ENCODE assay signal across 27 cellular contexts in the genomic region with DNA sequence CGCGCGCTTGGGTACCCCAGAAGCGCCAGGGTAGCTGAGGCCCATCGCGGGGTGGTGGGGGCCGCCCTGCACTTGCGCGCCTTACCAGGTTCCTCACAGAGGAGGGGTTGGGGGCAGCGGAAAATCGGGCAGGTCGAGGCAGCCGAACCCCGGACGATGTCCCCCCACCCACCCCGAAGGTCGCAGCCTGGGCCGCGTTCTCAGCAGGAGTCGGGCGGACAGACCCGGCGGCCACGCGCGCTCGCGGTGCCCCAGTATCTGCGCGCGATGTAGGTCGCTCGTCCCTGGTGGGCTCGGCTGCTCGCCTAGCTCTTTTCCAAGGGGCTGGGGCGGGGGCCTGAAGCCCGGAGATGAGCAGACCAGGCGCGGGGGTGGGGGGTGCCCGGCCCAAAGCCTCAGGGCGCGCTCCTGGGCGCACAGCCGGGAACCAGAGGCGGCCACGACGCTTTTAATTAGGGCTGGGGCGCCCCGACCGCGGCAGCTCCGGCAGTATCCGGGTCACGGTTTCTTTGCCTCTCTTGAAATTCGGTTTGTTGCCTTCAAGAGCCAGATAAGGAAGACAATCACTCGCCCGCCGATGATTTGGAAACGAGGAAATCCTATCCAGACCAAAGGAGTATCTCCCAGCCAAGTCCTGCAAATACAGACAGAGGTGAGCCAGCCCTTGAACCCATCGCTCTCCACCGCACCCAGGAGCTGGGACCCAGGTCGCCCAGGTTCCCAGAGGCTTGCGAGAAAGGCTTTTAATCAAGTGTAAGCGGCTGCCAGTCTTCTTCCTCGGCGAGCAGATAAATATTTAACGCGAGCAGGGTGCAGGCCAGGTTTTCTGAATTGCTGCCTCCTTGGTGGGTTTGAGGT. TPM values are rescaled to one million over a fixed set of nuclear protein-coding genes. Genes with fewer than 3 reads are reported as not detected.
DNase-seq lines count a peak whose midpoint lies in the region; ATAC-seq and TF ChIP-seq lines count a peak whose summit lies in the region.
"Had no signal": no experiment of that assay in that cellular context is flagged by ENCODE, and none has a peak within 500 bp of the region (broad histone marks: within the 10 kb centered on the region; RNA-seq: fewer than 3 reads in every experiment).

No MANE protein-coding gene starts in this region.

- H3K4me3 Mint-ChIP-seq in activated CD4-positive, alpha-beta T cell treated with anti-CD3 and anti-CD28 coated beads for 36 hours, result peak overlapping the region; percentile 17
- peak overlapping the region; percentile 19 for H3K4me3 Mint-ChIP-seq in T-helper 17 cell
- H3K4me3 Mint-ChIP-seq: HFFc6, natural killer cell had no signal

- H3K27me3 ChIP-seq in iPS-15b (ENCODE audit: control insufficient read depth, insufficient read depth, low read length), result peaks cover 95% of the 10 kb centered on the region
- H3K27me3 ChIP-seq in spleen (replicated peaks in 1 of 7), result peaks cover 35 to 100% (median 100%) of the 10 kb centered on the region in 7 donors

- intact Hi-C loops in activated CD4-positive, alpha-beta T cell treated with anti-CD3 and anti-CD28 coated beads for 36 hours (cut with DNase I, micrococcal nuclease), result loop anchor here (5.0 to 10.0 kb wide), 4 partner anchors 68 to 925 kb away; no protein-coding TSS in a partner anchor
- intact Hi-C loops in spleen (cut with DNase I; ENCODE audit: low total_unique reads), result no loop called here

- WGBS in spleen, 5 donors, result 11 to 25% (median 13%) methylated on average over 31 to 68 of the region's 68 CpGs

- TF ChIP-seq POLR2A in spleen (IDR thresholded peaks at IDR 0.05), result no peak

- ATAC-seq in activated CD4-positive, alpha-beta T cell treated with anti-CD3 and anti-CD28 coated beads for 36 hours, result no peak
- ATAC-seq in T-helper 17 cell, result no peak
- ATAC-seq: body of pancreas, gastroesophageal sphincter, natural killer cell had no signal

- no peak overlapping the region for H3K27ac Mint-ChIP-seq in activated CD4-positive, alpha-beta T cell treated with anti-CD3 and anti-CD28 coated beads for 36 hours
- H3K27ac Mint-ChIP-seq in T-helper 17 cell, result no peak overlapping the region
- H3K27ac Mint-ChIP-seq: HFFc6, natural killer cell had no signal

- CTCF ChIA-PET in activated CD4-positive, alpha-beta T cell treated with anti-CD3 and anti-CD28 coated beads for 36 hours (lab: Charles Lee), result no interaction called here

- H3K4me3 ChIP-seq in iPS-15b (ENCODE audit: low read depth, low read length), result peak overlapping the region; percentile 41
- peak overlapping the region in 1 of 8 donors; percentile 56 for H3K4me3 ChIP-seq in spleen
- H3K4me3 ChIP-seq: body of pancreas, gastroesophageal sphincter, lung had no signal

- DNase-seq in activated CD4-positive, alpha-beta T cell treated with anti-CD3 and anti-CD28 coated beads for 36 hours, result no peak
- DNase-seq in activated CD4-positive, alpha-beta T cell treated with anti-CD3 and anti-CD28 coated beads, Interleukin-2, amount 50 U/mL, for 4 hours, result no peak
- DNase-seq in T-helper 17 cell (no peak), spleen (peak; percentile 59), NCI-H2171 treated with DMSO at 0.1 percent for 48 hours (lab: John Stamatoyannopoulos, UW) (no peak), NCI-H446 (lab: John Stamatoyannopoulos, UW) (no peak), mesenteric fat pad (ENCODE audit: low spot score) (no peak)
- DNase-seq: activated CD4-positive, alpha-beta T cell treated with anti-CD3 and anti-CD28 coated beads for 1 hour; activated CD8-positive, alpha-beta memory T cell treated with anti-CD3 and anti-CD28 coated beads, Interleukin-2, amount 50 U/mL, for 4 hours; activated naive CD4-positive, alpha-beta T cell treated with anti-CD3 and anti-CD28 coated beads, Interleukin-2, amount 50 U/mL, for 16 hours; body of pancreas; cortex of kidney; DMS79 treated with DMSO at 0.1 percent for 48 hours; HFFc6; MV-4-11; natural killer cell; NCI-H1930; SHP77; stimulated activated naive CD4-positive, alpha-beta T cell treated with Interleukin-2 at 50 U/mL for 16 hours; trophoblast cell had no signal

- H3K9me3 Mint-ChIP-seq in activated CD4-positive, alpha-beta T cell treated with anti-CD3 and anti-CD28 coated beads for 36 hours (ENCODE audit: low read depth), result no peaks in the 10 kb centered on the region
- H3K9me3 Mint-ChIP-seq: natural killer cell had no signal

- H3K4me1 ChIP-seq in iPS-15b (ENCODE audit: control insufficient read depth, insufficient read depth, low read length), result peaks cover 16% of the 10 kb centered on the region
- peaks cover 46 to 88% (median 80%) of the 10 kb centered on the region in 6 donors for H3K4me1 ChIP-seq in spleen

- H3K36me3 ChIP-seq in iPS-15b (ENCODE audit: control insufficient read depth, insufficient read depth, low read length) (no peaks in the 10 kb centered on the region), spleen (no peaks in the 10 kb centered on the region)
- H3K36me3 ChIP-seq: gastroesophageal sphincter had no signal

- no peak for TF ChIP-seq CTCF in spleen (IDR thresholded peaks at IDR 0.05 in 8 of 11, conservative IDR thresholded peaks at IDR 0.05 in 3 of 11)

- H3K27ac ChIP-seq in spleen, result no peak overlapping the region
- H3K27ac ChIP-seq: BLaER1 treated with 17β-estradiol and CSF1 and Interleukin-3, amounts not matched to agents 10 nM and 100 nM; body of pancreas; gastroesophageal sphincter had no signal

- H3K27me3 Mint-ChIP-seq in activated CD4-positive, alpha-beta T cell treated with anti-CD3 and anti-CD28 coated beads for 36 hours, result peaks cover 64% of the 10 kb centered on the region
- peaks cover 71% of the 10 kb centered on the region for H3K27me3 Mint-ChIP-seq in T-helper 17 cell

- peaks cover 43% of the 10 kb centered on the region for H3K4me1 Mint-ChIP-seq in activated CD4-positive, alpha-beta T cell treated with anti-CD3 and anti-CD28 coated beads for 36 hours
- peaks cover 43% of the 10 kb centered on the region for H3K4me1 Mint-ChIP-seq in T-helper 17 cell

- no peaks in the 10 kb centered on the region for H3K36me3 Mint-ChIP-seq in activated CD4-positive, alpha-beta T cell treated with anti-CD3 and anti-CD28 coated beads for 36 hours (ENCODE audit: low read depth)
- H3K36me3 Mint-ChIP-seq in T-helper 17 cell (ENCODE audit: low read depth), result peaks cover 5% of the 10 kb centered on the region
- H3K36me3 Mint-ChIP-seq: natural killer cell had no signal

- no peak overlapping the region for H3K9ac ChIP-seq in iPS-15b (ENCODE audit: low read depth, low read length)
- H3K9ac ChIP-seq: BLaER1 treated with 17β-estradiol and CSF1 and Interleukin-3, amounts not matched to agents 10 nM and 100 nM had no signal

- POLR2A ChIA-PET in activated CD4-positive, alpha-beta T cell treated with anti-CD3 and anti-CD28 coated beads for 36 hours (lab: Charles Lee), result no interaction called here

- H3K9me3 ChIP-seq in T-helper 17 cell (ENCODE audit: control insufficient read depth, low read length, poor library complexity, severe bottlenecking) (no peaks in the 10 kb centered on the region), iPS-15b (ENCODE audit: control insufficient read depth, insufficient read depth, low read length) (no peaks in the 10 kb centered on the region), spleen (peaks cover 0 to 16% (median 0%) of the 10 kb centered on the region in 8 donors)
- H3K9me3 ChIP-seq: body of pancreas, gastroesophageal sphincter had no signal

RNA-seq across cellular contexts. Expression of a gene that starts 4.6 kb away (rescaled TPM):
- under 1 TPM; 0.16 to 0.18 TPM for total RNA-seq in activated CD4-positive, alpha-beta T cell treated with anti-CD3 and anti-CD28 coated beads for 36 hours
- total RNA-seq in T-helper 17 cell (1 to 10 TPM; 2.2 to 2.7 TPM), spleen (1 to 10 TPM in 1 of 7 donors, under 1 TPM in 6; 0.17 to 1.1 (median 0.57) TPM), mesenteric fat pad (0.26 TPM)
- under 1 TPM; 0.06 to 0.29 (median 0.20) TPM for polyA plus RNA-seq in spleen
- total RNA-seq: epithelial cell of proximal tubule had no signal

RNA-seq across cellular contexts. Expression of a gene that starts 10.0 kb away (rescaled TPM):
- not detected for total RNA-seq in activated CD4-positive, alpha-beta T cell treated with anti-CD3 and anti-CD28 coated beads for 36 hours
- total RNA-seq in T-helper 17 cell, result not detected
- total RNA-seq in spleen, result not detected
- not detected for polyA plus RNA-seq in spleen
- not detected for total RNA-seq in mesenteric fat pad
- total RNA-seq: body of pancreas; epithelial cell of proximal tubule; gastroesophageal sphincter; HFFc6; lung; natural killer cell; NCI-H460; T-helper 1 cell treated with Interleukin-12 subunit alpha and Interleukin-12 subunit beta and Interleukin-4 antibody, amounts not matched to agents 30 ng/mL and 1 ng/mL, for 36 hours had no signal
- polyA plus RNA-seq: lung had no signal
